Comparison of ENCODE assay signal across 26 cellular contexts in genomic region chr20:57988422-57988821, GRCh38.
"Had no signal": no experiment of that assay in that cellular context is flagged by ENCODE, and none has a peak within 500 bp of the region (broad histone marks: within the 10 kb centered on the region; RNA-seq: fewer than 3 reads in every experiment).

No MANE protein-coding gene starts in this region.

- H3K4me3 ChIP-seq: colonic mucosa, esophagus squamous epithelium, gastrocnemius medialis, heart right ventricle, left lung, lower lobe of right lung had no signal

- H3K9me3 Mint-ChIP-seq: dendritic cell treated with granulocyte-macrophage colony-stimulating factor and Interleukin-4, amounts not matched to agents 40 ng/mL and 50 ng/mL, for 4 days; effector memory CD8-positive, alpha-beta T cell; endodermal cell; memory B cell had no signal

- H3K27ac Mint-ChIP-seq: dendritic cell treated with granulocyte-macrophage colony-stimulating factor and Interleukin-4, amounts not matched to agents 40 ng/mL and 50 ng/mL, for 4 days; effector memory CD8-positive, alpha-beta T cell; endodermal cell; memory B cell had no signal

- ATAC-seq: effector memory CD8-positive, alpha-beta T cell; esophagus mucosa; gastrocnemius medialis; heart right ventricle; left cardiac atrium; left lung; left ventricle myocardium superior; lower lobe of right lung had no signal

- H3K4me1 ChIP-seq: gastrocnemius medialis, left lung, lower lobe of right lung had no signal

- H3K27ac ChIP-seq: colonic mucosa, epithelial cell of prostate, esophagus squamous epithelium, gastrocnemius medialis, heart right ventricle, left lung, lower lobe of right lung had no signal

- H3K36me3 Mint-ChIP-seq: memory B cell had no signal

- H3K4me1 Mint-ChIP-seq: memory B cell had no signal

- H3K9me3 ChIP-seq: colonic mucosa, esophagus squamous epithelium, gastrocnemius medialis, heart right ventricle, left lung, lower lobe of right lung had no signal

- H3K4me3 Mint-ChIP-seq: dendritic cell treated with granulocyte-macrophage colony-stimulating factor and Interleukin-4, amounts not matched to agents 40 ng/mL and 50 ng/mL, for 4 days; effector memory CD8-positive, alpha-beta T cell; endodermal cell; memory B cell had no signal

- H3K27me3 ChIP-seq: colonic mucosa, gastrocnemius medialis, heart right ventricle, left lung had no signal

- FAIRE-seq: endometrium, islet of Langerhans had no signal

- DNase-seq: cortex of kidney; effector CD8-positive, alpha-beta T cell; effector memory CD8-positive, alpha-beta T cell; endodermal cell; erythroblast; esophagus squamous epithelium; foreskin fibroblast; foreskin melanocyte; gastrocnemius medialis; glutamatergic neuron; head of caudate nucleus; heart right ventricle; hippocampal formation; left cardiac atrium; left lung; left ventricle myocardium superior; lower lobe of right lung; mesendoderm; midbrain had no signal

- H3K36me3 ChIP-seq: colonic mucosa, esophagus squamous epithelium, gastrocnemius medialis, heart right ventricle, left lung, lower lobe of right lung had no signal
